8 cellular contexts compared by ENCODE assay signal in genomic region chr11:107457205-107457557, GRCh38. TPM values are rescaled to one million over a fixed set of nuclear protein-coding genes. Genes with fewer than 3 reads are reported as not detected.
A peak's percentile ranks its signal among the peaks of the same experiment; 100 is the strongest.
DNase-seq lines count a peak whose midpoint lies in the region; ATAC-seq and TF ChIP-seq lines count a peak whose summit lies in the region.

No MANE protein-coding gene starts in this region.

- POLR2A ChIA-PET in CD4-positive, alpha-beta T cell (lab: Charles Lee), result interaction anchor here (0.8 to 2.0 kb wide), 12 partner anchors 9 to 1397 kb away, joined by 3 to 10 read pairs (median 4); partner anchors contain the start of genes AASDHPPT, ALKBH8, C11orf65 and CUL5

- TF ChIP-seq CTCF in CD4-positive, alpha-beta T cell (IDR thresholded peaks at IDR 0.05), result no peak
- TF ChIP-seq CTCF in WERI-Rb-1 (IDR thresholded peaks at IDR 0.05; ENCODE audit: low read depth, low read length), result no peak
- TF ChIP-seq CTCF in fibroblast of lung (conservative IDR thresholded peaks at IDR 0.05 in 1 of 2, IDR thresholded peaks at IDR 0.05 in 1 of 2; ENCODE audit: low read depth in 1 of 2, low read length in 2 of 2), result no peak
- no peak for TF ChIP-seq CTCF in omental fat pad (IDR thresholded peaks at IDR 0.05)

- no peaks in the 10 kb centered on the region for H3K27me3 ChIP-seq in CD4-positive, alpha-beta T cell (ENCODE audit: control insufficient read depth, insufficient read depth, low read length)
- H3K27me3 ChIP-seq in WERI-Rb-1 (ENCODE audit: insufficient read depth, low read depth, severe bottlenecking) (no peaks in the 10 kb centered on the region), fibroblast of lung (ENCODE audit: control insufficient read depth, insufficient read depth, low read length) (no peaks in the 10 kb centered on the region)

- H2AFZ ChIP-seq in fibroblast of lung (ENCODE audit: low read length), result peak overlapping the region; percentile 64

- H3K4me2 ChIP-seq in fibroblast of lung (ENCODE audit: extremely low read depth, insufficient read depth, low read length), result peak overlapping the region; percentile 100

- peaks cover 9% of the 10 kb centered on the region for H3K79me2 ChIP-seq in fibroblast of lung (ENCODE audit: control insufficient read depth, insufficient read depth, low read length)

- peak overlapping the region; percentile 91 for H3K4me3 Mint-ChIP-seq in CD4-positive, alpha-beta T cell

- no peaks in the 10 kb centered on the region for H3K9me3 Mint-ChIP-seq in CD4-positive, alpha-beta T cell

- H3K36me3 ChIP-seq in WERI-Rb-1 (peaks cover 15% of the 10 kb centered on the region), fibroblast of lung (ENCODE audit: control insufficient read depth, insufficient read depth, low read length) (peaks cover 5% of the 10 kb centered on the region)

- peak overlapping the region; percentile 48 for H3K9ac ChIP-seq in fibroblast of lung (ENCODE audit: insufficient read depth, low read length)

- peaks cover 41% of the 10 kb centered on the region for H3K4me1 Mint-ChIP-seq in CD4-positive, alpha-beta T cell (ENCODE audit: low read depth)

- peaks cover 49% of the 10 kb centered on the region for H3K36me3 Mint-ChIP-seq in CD4-positive, alpha-beta T cell (ENCODE audit: low read depth)

- no peaks in the 10 kb centered on the region for H4K20me1 ChIP-seq in fibroblast of lung (ENCODE audit: control insufficient read depth, extremely low read depth, insufficient read depth, low read length)

- intact Hi-C loops in CD4-positive, alpha-beta T cell (cut with DNase I, micrococcal nuclease), result loop anchor here (2.0 to 10.0 kb wide), 6 partner anchors 110 to 1382 kb away; partner anchors contain the start of genes AASDHPPT (in 2 of the 2), KBTBD3 (in 2 of the 2), C11orf65 (in 1 of the 2) and DDX10 (in 1 of the 2)

- no peaks in the 10 kb centered on the region for H3K9me3 ChIP-seq in CD4-positive, alpha-beta T cell (ENCODE audit: control insufficient read depth, low read length)
- no peaks in the 10 kb centered on the region for H3K9me3 ChIP-seq in WERI-Rb-1 (ENCODE audit: severe bottlenecking)
- no peaks in the 10 kb centered on the region for H3K9me3 ChIP-seq in fibroblast of lung (ENCODE audit: control insufficient read depth, insufficient read depth, low read depth, low read length)

- peak in 1 of 10 experiments; percentile 0 for DNase-seq in CD4-positive, alpha-beta T cell
- DNase-seq in WERI-Rb-1 (no peak), fibroblast of lung (ENCODE audit: low read depth in 2 of 2) (peak in 1 of 2 donors; percentile 15), omental fat pad (ENCODE audit: low spot score) (no peak), islet precursor cell (no peak), NCI-H774 (lab: John Stamatoyannopoulos, UW) (no peak)

- peak overlapping the region; percentile 93 for H3K4me3 ChIP-seq in WERI-Rb-1 (ENCODE audit: low read depth, low read length)
- peak overlapping the region; percentile 61 to 99 (median 94) for H3K4me3 ChIP-seq in fibroblast of lung (replicated peaks in 1 of 4; ENCODE audit: control extremely low read depth in 1 of 4, insufficient read depth in 1 of 4, low read depth in 3 of 4, low read length in 4 of 4)

- H3K27ac ChIP-seq in CD4-positive, alpha-beta T cell (ENCODE audit: low read depth, low read length), result peak overlapping the region; percentile 73
- H3K27ac ChIP-seq in WERI-Rb-1 (peak overlapping the region; percentile 75), fibroblast of lung (ENCODE audit: insufficient read depth, low read length) (peak overlapping the region; percentile 62)

- ATAC-seq in CD4-positive, alpha-beta T cell (ENCODE audit: poor library complexity), result peak; percentile 13
- peak; percentile 47 for ATAC-seq in GM19351 (IDR thresholded peaks at IDR 0.05; ENCODE audit: unreplicated experiment)
- ATAC-seq in HG03354 (IDR thresholded peaks at IDR 0.05; ENCODE audit: poor library complexity, severe bottlenecking, unreplicated experiment), result peak; percentile 49
- peak; percentile 22 for ATAC-seq in omental fat pad (ENCODE audit: low FRiP score)

- peaks cover 1% of the 10 kb centered on the region for H3K27me3 Mint-ChIP-seq in CD4-positive, alpha-beta T cell

- CTCF ChIA-PET in CD4-positive, alpha-beta T cell (lab: Charles Lee), result interaction anchor here (1.7 to 2.4 kb wide), 2 partner anchors 552 to 1380 kb away, joined by 4 to 6 read pairs; partner anchors contain the start of genes AASDHPPT, CUL5 and KBTBD3

- H3K27ac Mint-ChIP-seq in CD4-positive, alpha-beta T cell, result peak overlapping the region; percentile 82

- H3K4me1 ChIP-seq in fibroblast of lung (ENCODE audit: control insufficient read depth, extremely low read depth, insufficient read depth, low read length), result no peaks in the 10 kb centered on the region

RNA-seq across cellular contexts. Expression of gene CWF19L2, which starts 0.4 kb away (rescaled TPM):
- 10 to 100 TPM; 21.2 to 21.8 TPM for total RNA-seq in CD4-positive, alpha-beta T cell
- total RNA-seq in fibroblast of lung (10.7 and 14.6 TPM in 2 replicates), omental fat pad (10 to 100 TPM; 14.8 to 36.6 (median 17.0) TPM)
- polyA plus RNA-seq in fibroblast of lung, result 4.6 and 5.1 TPM in 2 replicates
- 5.5 TPM in 2 replicates for polyA plus RNA-seq in fibroblast of lung (2012)
- 0.56 TPM in 1 of 2 replicates, not detected in the other for polyA minus RNA-seq in fibroblast of lung (ENCODE audit: low replicate concordance)
